In genomic region chr19:44663996-44664395, GRCh38 we compare ENCODE assay signal across 10 cellular contexts. TPM values are rescaled to one million over a fixed set of nuclear protein-coding genes. Genes with fewer than 3 reads are reported as not detected.
"Had no signal": no experiment of that assay in that cellular context is flagged by ENCODE, and none has a peak within 500 bp of the region (broad histone marks: within the 10 kb centered on the region; RNA-seq: fewer than 3 reads in every experiment).

No MANE protein-coding gene starts in this region.

- H3K27ac ChIP-seq: HL-60, KMS-11 had no signal

- ATAC-seq: GM23338, HepG2 had no signal

- H3K4me3 ChIP-seq: GM23338 had no signal

- H3K36me3 Mint-ChIP-seq: IgD-negative memory B cell had no signal

- H3K4me3 Mint-ChIP-seq: GM23338, H9 had no signal

- H3K27ac Mint-ChIP-seq: GM23338, IgD-negative memory B cell had no signal

- H3K9me3 Mint-ChIP-seq: GM23338, H9 had no signal

- H3K4me1 Mint-ChIP-seq: GM23338, IgD-negative memory B cell had no signal

- DNase-seq: H9, HCEC 1CT, KBM-7 had no signal

RNA-seq across cellular contexts. Expression of gene CEACAM16, which starts 35.0 kb away (rescaled TPM):
- total RNA-seq: GM23338, H1, H9, HepG2, HT1080 had no signal

RNA-seq across cellular contexts. Expression of gene IGSF23, which starts 50.6 kb away (rescaled TPM):
- total RNA-seq: GM23338, H1, H9, HT1080 had no signal
